Comparison of ENCODE assay signal across 25 cellular contexts in genomic region chr17:45643591-45643990, GRCh38.
A peak's percentile ranks its signal among the peaks of the same experiment; 100 is the strongest.
DNase-seq lines count a peak whose midpoint lies in the region.
"Had no signal": no experiment of that assay in that cellular context is flagged by ENCODE, and none has a peak within 500 bp of the region (broad histone marks: within the 10 kb centered on the region; RNA-seq: fewer than 3 reads in every experiment).

No MANE protein-coding gene starts in this region.

- peaks cover 1% of the 10 kb centered on the region for H3K36me3 Mint-ChIP-seq in activated naive CD4-positive, alpha-beta T cell treated with anti-CD3 and anti-CD28 coated beads for 36 hours (ENCODE audit: low read depth)
- H3K36me3 Mint-ChIP-seq: CD14-positive monocyte had no signal

- intact Hi-C loops in posterior vena cava (cut with DNase I), result loop anchor here in 1 of 2 donors (5.0 kb wide), 1 partner anchor 189 kb away; no protein-coding TSS in a partner anchor
- intact Hi-C loops in activated naive CD4-positive, alpha-beta T cell treated with anti-CD3 and anti-CD28 coated beads for 36 hours (cut with micrococcal nuclease), result loop anchor here (5.0 kb wide), 1 partner anchor 209 kb away; no protein-coding TSS in a partner anchor

- H3K4me3 Mint-ChIP-seq in activated naive CD4-positive, alpha-beta T cell treated with anti-CD3 and anti-CD28 coated beads for 36 hours, result no peak overlapping the region
- H3K4me3 Mint-ChIP-seq: B cell; CD14-positive monocyte; CD4-positive, alpha-beta memory T cell; CD4-positive, alpha-beta T cell; CD4-positive, CD25-positive, alpha-beta regulatory T cell; CD8-positive, alpha-beta memory T cell; CD8-positive, alpha-beta T cell had no signal

- H3K27me3 Mint-ChIP-seq in activated naive CD4-positive, alpha-beta T cell treated with anti-CD3 and anti-CD28 coated beads for 36 hours (ENCODE audit: low read depth), result no peaks in the 10 kb centered on the region
- H3K27me3 Mint-ChIP-seq: CD4-positive, alpha-beta memory T cell; CD4-positive, alpha-beta T cell; CD4-positive, CD25-positive, alpha-beta regulatory T cell; CD8-positive, alpha-beta memory T cell had no signal

- no peaks in the 10 kb centered on the region for H3K9me3 Mint-ChIP-seq in activated naive CD4-positive, alpha-beta T cell treated with anti-CD3 and anti-CD28 coated beads for 36 hours
- H3K9me3 Mint-ChIP-seq: CD4-positive, alpha-beta memory T cell; CD4-positive, alpha-beta T cell; CD4-positive, CD25-positive, alpha-beta regulatory T cell; CD8-positive, alpha-beta memory T cell; CD8-positive, alpha-beta T cell had no signal

- CTCF ChIA-PET in activated naive CD4-positive, alpha-beta T cell treated with anti-CD3 and anti-CD28 coated beads for 36 hours (lab: Charles Lee), result interaction anchor here (0.9 to 1.8 kb wide), 2 partner anchors 182 to 188 kb away, joined by 3 to 6 read pairs; no protein-coding TSS in a partner anchor

- H3K27ac Mint-ChIP-seq in activated naive CD4-positive, alpha-beta T cell treated with anti-CD3 and anti-CD28 coated beads for 36 hours, result no peak overlapping the region
- H3K27ac Mint-ChIP-seq: B cell; CD14-positive monocyte; CD4-positive, alpha-beta T cell; CD8-positive, alpha-beta T cell had no signal

- DNase-seq in mesenteric fat pad (ENCODE audit: low spot score) (peak; percentile 60), posterior vena cava (ENCODE audit: low spot score) (peak; percentile 35), NCI-H2196 (lab: John Stamatoyannopoulos, UW; ENCODE audit: unreplicated experiment) (no peak)
- no peak for DNase-seq in activated naive CD4-positive, alpha-beta T cell treated with anti-CD3 and anti-CD28 coated beads for 36 hours
- DNase-seq: 8988T; ACHN; AML-193; BE2C; C1 segment of cervical spinal cord; Caco-2; Calu3; CD4-positive, alpha-beta memory T cell; CD4-positive, alpha-beta T cell; CD4-positive, CD25-positive, alpha-beta regulatory T cell; CD8-positive, alpha-beta memory T cell; CD8-positive, alpha-beta T cell; COR-L47; DMS 273 treated with DMSO at 0.1 percent for 48 hours; DMS153; DMS79; DMS79 treated with DMSO at 0.1 percent for 48 hours; DND-41; EL had no signal

- peaks cover 12% of the 10 kb centered on the region for H3K4me1 Mint-ChIP-seq in activated naive CD4-positive, alpha-beta T cell treated with anti-CD3 and anti-CD28 coated beads for 36 hours (ENCODE audit: low read depth)
- H3K4me1 Mint-ChIP-seq: B cell had no signal

Comparison
In these comparisons a context has a peak if more than half of its experiments do, and no peak if none do; other contexts are left out.
1. DNase-seq: peak in mesenteric fat pad (single experiment) and posterior vena cava (single experiment); none in activated naive CD4-positive, alpha-beta T cell treated with anti-CD3 and anti-CD28 coated beads for 36 hours (single experiment) and NCI-H2196 (single experiment).